ENCODE assay signal across 8 cellular contexts in genomic region chr9:133375116-133375723, GRCh38. TPM values are rescaled to one million over a fixed set of nuclear protein-coding genes. Genes with fewer than 3 reads are reported as not detected.
DNase-seq lines count a peak whose midpoint lies in the region; ATAC-seq and TF ChIP-seq lines count a peak whose summit lies in the region.

No MANE protein-coding gene starts in this region.

- H3K36me3 Mint-ChIP-seq in HFFc6 (ENCODE audit: low read depth), result peaks cover 27% of the 10 kb centered on the region
- H3K36me3 Mint-ChIP-seq in brain, result peaks cover 23% of the 10 kb centered on the region

- H3K9me3 Mint-ChIP-seq in HFFc6 (no peaks in the 10 kb centered on the region), brain (peaks cover 0 to 8% (median 7%) of the 10 kb centered on the region in 5 experiments)

- ATAC-seq in left lung, result peak; percentile 41

- no peak for TF ChIP-seq POLR2A in testis (IDR thresholded peaks at IDR 0.05)

- H3K4me1 ChIP-seq in left lung, result peaks cover 21 to 59% of the 10 kb centered on the region in 2 donors
- peaks cover 22% of the 10 kb centered on the region for H3K4me1 ChIP-seq in testis

- H3K4me3 Mint-ChIP-seq in HFFc6 (peak overlapping the region; percentile 99), brain (peak overlapping the region; percentile 97 to 99 (median 99))

- peak; percentile 72 for DNase-seq in activated effector memory CD4-positive, alpha-beta T cell treated with anti-CD3 and anti-CD28 coated beads, Interleukin-2, amount 50 U/mL, for 16 hours
- no peak for DNase-seq in activated effector memory CD4-positive, alpha-beta T cell treated with Interleukin-2 at 50 U/mL for 16 hours
- DNase-seq in HFFc6 (no peak), NCI-H2171 (lab: John Stamatoyannopoulos, UW) (peak; percentile 33), left lung (no peak), testis (peak; percentile 36)
- no peak for DNase-seq in activated CD4-positive, CD25-positive, alpha-beta regulatory T cell (lab: John Stamatoyannopoulos, UW)

- H3K4me1 Mint-ChIP-seq in HFFc6 (ENCODE audit: low read depth), result peaks cover 51% of the 10 kb centered on the region
- H3K4me1 Mint-ChIP-seq in brain, result peaks cover 57% of the 10 kb centered on the region

- peak overlapping the region; percentile 91 to 97 for H3K4me3 ChIP-seq in left lung
- H3K4me3 ChIP-seq in testis, result peak overlapping the region; percentile 86 to 98

- 0% methylated on average over 17 to 39 of the region's 39 CpGs for WGBS in testis, 2 donors

- H3K27ac ChIP-seq in left lung (peak overlapping the region; percentile 97), testis (peak overlapping the region; percentile 89 to 91)

- peaks cover 0 to 25% of the 10 kb centered on the region in 2 donors for H3K36me3 ChIP-seq in left lung
- H3K36me3 ChIP-seq in testis (ENCODE audit: low read depth, missing control alignments), result no peaks in the 10 kb centered on the region

- peaks cover 7% of the 10 kb centered on the region for H3K27me3 Mint-ChIP-seq in HFFc6 (ENCODE audit: insufficient read depth)
- H3K27me3 Mint-ChIP-seq in brain, result no peaks in the 10 kb centered on the region

- H3K27ac Mint-ChIP-seq in HFFc6 (peak overlapping the region; percentile 99), brain (peak overlapping the region; percentile 97 to 98 (median 98))

- intact Hi-C loops in left lung (cut with DNase I), result no loop called here
- intact Hi-C loops in testis (cut with DNase I; ENCODE audit: low total_unique reads), result no loop called here

- TF ChIP-seq CTCF in HFFc6 (IDR thresholded peaks at IDR 0.05) (no peak), brain (conservative IDR thresholded peaks at IDR 0.05) (no peak), left lung (IDR thresholded peaks at IDR 0.05) (no peak), testis (IDR thresholded peaks at IDR 0.05) (no peak)

- no peaks in the 10 kb centered on the region for H3K27me3 ChIP-seq in left lung
- no peaks in the 10 kb centered on the region for H3K27me3 ChIP-seq in testis

- H3K9me3 ChIP-seq in left lung (no peaks in the 10 kb centered on the region), testis (no peaks in the 10 kb centered on the region)

RNA-seq across cellular contexts. Expression of gene SURF4, which starts 0.6 kb away (rescaled TPM):
- 100 to 1,000 TPM; 406 to 474 (median 417) TPM for total RNA-seq in HFFc6 (2021; fragmentation: NEBNext Ultra II Directional; extraction: Animal tissue kit (Norgen Biotek cat#: 25700))
- polyA plus RNA-seq in brain (ENCODE audit: insufficient read depth, low read depth, low replicate concordance) (128 TPM), testis (ENCODE audit: insufficient read depth, low read depth, low replicate concordance) (163 TPM)
- total RNA-seq in left lung (100 to 1,000 TPM; 232 to 252 TPM), testis (100 to 1,000 TPM; 150 to 151 TPM)

RNA-seq across cellular contexts. Expression of gene STKLD1, which starts 0.9 kb away (rescaled TPM):
- total RNA-seq in HFFc6 (2021; fragmentation: NEBNext Ultra II Directional; extraction: Animal tissue kit (Norgen Biotek cat#: 25700)), result 1 to 10 TPM in 2 of 6 experiments, under 1 TPM in 4; 0.46 to 1.4 (median 0.68) TPM
- polyA plus RNA-seq in brain (ENCODE audit: insufficient read depth, low read depth, low replicate concordance), result 5.8 TPM
- total RNA-seq in left lung, result under 1 TPM; 0.82 to 0.99 TPM
- 10 to 100 TPM in 1 of 2 donors, 1 to 10 TPM in 1; 8.4 to 20.9 TPM for total RNA-seq in testis
- polyA plus RNA-seq in testis (ENCODE audit: insufficient read depth, low read depth, low replicate concordance), result 33.1 TPM

RNA-seq across cellular contexts. Expression of gene SURF2, which starts 18.9 kb away (rescaled TPM):
- total RNA-seq in HFFc6 (2021; fragmentation: NEBNext Ultra II Directional; extraction: Animal tissue kit (Norgen Biotek cat#: 25700)), result 10 to 100 TPM; 16.6 to 20.9 (median 18.2) TPM
- 75.0 TPM for polyA plus RNA-seq in brain (ENCODE audit: insufficient read depth, low read depth, low replicate concordance)
- total RNA-seq in left lung, result 10 to 100 TPM; 11.8 to 16.2 TPM
- 100 to 1,000 TPM; 103 to 121 TPM for total RNA-seq in testis
- polyA plus RNA-seq in testis (ENCODE audit: insufficient read depth, low read depth, low replicate concordance), result 160 TPM

RNA-seq across cellular contexts. Expression of gene SURF1, which starts 18.9 kb away (rescaled TPM):
- 10 to 100 TPM; 25.3 to 29.1 (median 26.8) TPM for total RNA-seq in HFFc6 (2021; fragmentation: NEBNext Ultra II Directional; extraction: Animal tissue kit (Norgen Biotek cat#: 25700))
- polyA plus RNA-seq in brain (ENCODE audit: insufficient read depth, low read depth, low replicate concordance), result 104 TPM
- total RNA-seq in left lung, result 10 to 100 TPM; 40.4 to 46.1 TPM
- total RNA-seq in testis, result 10 to 100 TPM; 51.4 to 58.9 TPM
- polyA plus RNA-seq in testis (ENCODE audit: insufficient read depth, low read depth, low replicate concordance), result 71.0 TPM

RNA-seq across cellular contexts. Expression of gene RPL7A, which starts 27.2 kb away (rescaled TPM):
- 1,000 to 10,000 TPM; 2,011 to 2,156 (median 2,046) TPM for total RNA-seq in HFFc6 (2021; fragmentation: NEBNext Ultra II Directional; extraction: Animal tissue kit (Norgen Biotek cat#: 25700))
- polyA plus RNA-seq in brain (ENCODE audit: insufficient read depth, low read depth, low replicate concordance) (5,503 TPM), testis (ENCODE audit: insufficient read depth, low read depth, low replicate concordance) (1,924 TPM)
- total RNA-seq in left lung (1,000 to 10,000 TPM; 1,624 to 1,706 TPM), testis (1,000 to 10,000 TPM in 1 of 2 donors, 100 to 1,000 TPM in 1; 856 to 1,453 TPM)

Comparison
In these comparisons a context has a peak if more than half of its experiments do, and no peak if none do; other contexts are left out.
1. DNase-seq: peak in activated effector memory CD4-positive, alpha-beta T cell treated with anti-CD3 and anti-CD28 coated beads, Interleukin-2, amount 50 U/mL, for 16 hours (single experiment), NCI-H2171 (single experiment) and testis (single experiment); none in activated effector memory CD4-positive, alpha-beta T cell treated with Interleukin-2 at 50 U/mL for 16 hours (single experiment), HFFc6 (single experiment), left lung (0 of 2) and activated CD4-positive, CD25-positive, alpha-beta regulatory T cell (0 of 4).
2. RNA of gene SURF2, which starts 18.9 kb away (total RNA-seq): 103 to 121 TPM in testis; 16.6 to 20.9 TPM in HFFc6 and 11.8 to 16.2 TPM in left lung; every median in the first group is over 4 times any median in the second.